ENCODE assay signal across 1 cellular context in the genomic region with DNA sequence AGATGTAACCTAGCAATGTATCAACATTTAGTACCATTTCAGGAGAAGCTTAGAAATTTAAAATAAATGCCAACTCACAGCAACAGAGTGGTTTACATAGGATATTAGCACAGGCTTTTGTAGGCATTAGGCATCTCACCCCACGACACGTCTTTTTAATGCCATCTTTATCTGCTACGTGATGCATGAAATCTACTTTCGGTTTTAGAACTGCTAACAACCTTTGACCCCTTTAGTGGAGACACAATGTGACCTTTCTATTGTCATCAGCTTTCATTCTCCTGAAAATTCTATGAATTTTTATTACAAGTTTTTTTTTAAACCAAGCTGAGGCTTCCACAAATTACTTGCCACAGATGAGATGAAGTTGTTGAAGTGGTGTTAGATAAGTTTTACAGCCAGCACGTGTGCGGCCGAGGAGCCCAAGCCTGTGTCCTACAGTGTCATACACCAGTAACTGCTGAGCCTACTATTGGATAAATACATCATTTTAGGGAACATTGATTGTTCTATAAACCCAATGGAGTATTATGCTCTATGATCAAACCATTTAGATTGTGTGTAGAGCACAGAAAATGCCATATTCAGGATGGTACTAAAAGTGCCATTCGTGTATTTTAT.
TF ChIP-seq lines count a peak whose summit lies in the region.

No MANE protein-coding gene starts in this region.

TF ChIP-seq in GM23338, 12 proteins besides CTCF, POLR2A, EP300 and RAD21 (continued from another document):
- TF ChIP-seq ZNF462 (CRISPR knock-in tag; IDR thresholded peaks at IDR 0.05) (no peak), NANOG (IDR thresholded peaks at IDR 0.05; ENCODE audit: borderline replicate concordance) (no peak), POLR2AphosphoS5 (IDR thresholded peaks at IDR 0.05; ENCODE audit: low read depth) (no peak), REST (IDR thresholded peaks at IDR 0.05; ENCODE audit: unreplicated experiment) (no peak), EZH2phosphoT487 (IDR thresholded peaks at IDR 0.05; ENCODE audit: unreplicated experiment) (no peak), EZH2 (IDR thresholded peaks at IDR 0.05; ENCODE audit: low read depth, unreplicated experiment) (no peak), ZNF331 (CRISPR knock-in tag; IDR thresholded peaks at IDR 0.05; ENCODE audit: low read depth) (no peak), CREB1 (CRISPR knock-in tag; IDR thresholded peaks at IDR 0.05; ENCODE audit: low read depth) (no peak), ETS1 (IDR thresholded peaks at IDR 0.05) (no peak), ZNF114 (CRISPR knock-in tag; IDR thresholded peaks at IDR 0.05) (no peak), STAT1 (IDR thresholded peaks at IDR 0.05; ENCODE audit: unreplicated experiment) (no peak)
TF ChIP-seq in GM23338: peak in this region for 0.
